Comparison of ENCODE assay signal across 9 cellular contexts in the genomic region with DNA sequence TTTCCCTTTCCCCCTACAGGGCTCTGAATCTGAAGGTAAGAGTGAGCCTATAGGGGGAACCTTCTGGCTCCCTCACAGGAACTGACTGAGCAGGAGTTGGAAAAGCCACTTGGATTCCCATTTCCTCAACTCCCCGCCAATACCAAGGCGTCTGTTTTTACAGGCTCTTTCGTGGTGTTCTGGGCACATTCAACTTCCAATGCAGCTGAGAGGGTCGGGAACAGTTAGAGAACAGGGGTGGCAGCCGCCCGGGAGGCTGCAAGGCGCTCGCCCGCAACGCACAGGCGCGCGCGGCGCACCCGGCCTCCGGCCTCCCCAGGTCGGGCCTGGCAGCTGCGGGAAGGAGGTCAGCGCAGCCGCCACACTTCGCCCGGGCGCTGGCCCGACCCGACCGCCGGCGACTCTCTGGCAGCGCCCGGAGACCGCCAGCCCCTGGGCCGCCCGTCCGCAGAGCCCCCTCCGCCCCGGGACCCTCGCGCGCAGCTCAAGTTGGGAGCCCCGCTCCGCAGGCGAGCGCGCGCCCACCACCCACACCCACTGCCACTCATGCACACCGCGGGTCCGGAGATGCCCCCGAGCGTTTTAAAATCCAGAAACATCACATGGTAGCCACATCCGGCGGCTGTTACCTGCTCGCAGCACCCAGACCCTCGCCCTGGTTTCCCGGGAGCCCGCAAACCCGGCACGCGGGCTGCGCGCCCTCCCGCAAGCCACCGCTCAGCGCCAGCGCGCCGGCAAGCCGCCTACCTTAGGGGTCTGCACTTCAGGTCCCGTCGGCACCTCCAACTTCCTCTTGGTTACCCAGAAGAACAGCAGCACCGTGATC. TPM values are rescaled to one million over a fixed set of nuclear protein-coding genes. Genes with fewer than 3 reads are reported as not detected.
DNase-seq lines count a peak whose midpoint lies in the region; ATAC-seq and TF ChIP-seq lines count a peak whose summit lies in the region.
"Had no signal": no experiment of that assay in that cellular context is flagged by ENCODE, and none has a peak within 500 bp of the region (broad histone marks: within the 10 kb centered on the region; RNA-seq: fewer than 3 reads in every experiment).

No MANE protein-coding gene starts in this region.

- DNase-seq in AG04450 (ENCODE audit: low read depth, low spot score) (no peak), activated B cell treated with CpG ODN at 0.5 μM for 24 hours (peak; percentile 29), left ventricle myocardium superior (peak; percentile 33), gastrocnemius medialis (no peak), NCI-H2196 treated with DMSO at 0.1 percent for 48 hours (lab: John Stamatoyannopoulos, UW; ENCODE audit: unreplicated experiment) (no peak), NCI-H187 treated with DMSO at 0.1 percent for 48 hours (lab: John Stamatoyannopoulos, UW) (no peak), NCI-H146 (lab: John Stamatoyannopoulos, UW) (no peak)

- no peaks in the 10 kb centered on the region for H3K36me3 Mint-ChIP-seq in activated B cell treated with CpG ODN at 0.5 μM for 24 hours (ENCODE audit: low read depth)

- H3K9me3 Mint-ChIP-seq in activated B cell treated with CpG ODN at 0.5 μM for 24 hours = no peaks in the 10 kb centered on the region

- peak overlapping the region; percentile 85 for H3K4me3 Mint-ChIP-seq in activated B cell treated with CpG ODN at 0.5 μM for 24 hours

- peaks cover 5% of the 10 kb centered on the region for H3K27me3 Mint-ChIP-seq in activated B cell treated with CpG ODN at 0.5 μM for 24 hours

- CTCF ChIA-PET in AG04450 (lab: Charles Lee) (interaction anchor here (0.9 to 1.5 kb wide), 2 partner anchors 14 to 195 kb away, joined by 3 to 4 read pairs; no protein-coding TSS in a partner anchor), activated B cell treated with CpG ODN at 0.5 μM for 24 hours (lab: Charles Lee) (interaction anchor here (0.8 to 2.9 kb wide), 9 partner anchors 19 to 274 kb away, joined by 3 to 17 read pairs (median 4); a partner anchor contains a TSS)

- H3K4me3 ChIP-seq in AG04450 (ENCODE audit: low read depth, low read length) (peak overlapping the region; percentile 48), gastrocnemius medialis (peak overlapping the region; percentile 53 to 67 (median 58))

- peak; percentile 20 for ATAC-seq in GM21423 (IDR thresholded peaks at IDR 0.05; ENCODE audit: unreplicated experiment)
- no peak for ATAC-seq in activated B cell treated with CpG ODN at 0.5 μM for 24 hours (ENCODE audit: low read depth)
- ATAC-seq in left ventricle myocardium superior = peak; percentile 44
- no peak for ATAC-seq in gastrocnemius medialis

- H3K27me3 ChIP-seq in AG04450 (ENCODE audit: control insufficient read depth, insufficient read depth, low read length) = peaks cover 60% of the 10 kb centered on the region
- H3K27me3 ChIP-seq in gastrocnemius medialis = peaks cover 25 to 45% (median 30%) of the 10 kb centered on the region in 3 donors

- no peak overlapping the region for H3K27ac Mint-ChIP-seq in activated B cell treated with CpG ODN at 0.5 μM for 24 hours

- intact Hi-C loops in activated B cell treated with CpG ODN at 0.5 μM for 24 hours (cut with micrococcal nuclease) = loop anchor here (1.0 to 10.0 kb wide), 8 partner anchors 33 to 993 kb away; a partner anchor contains a TSS
- intact Hi-C loops in left ventricle myocardium superior (cut with micrococcal nuclease) = no loop called here
- intact Hi-C loops in gastrocnemius medialis (cut with DNase I; ENCODE audit: low total_unique reads) = loop anchor here (10.0 kb wide), 1 partner anchor 197 kb away; no protein-coding TSS in a partner anchor

- no peaks in the 10 kb centered on the region for H3K36me3 ChIP-seq in gastrocnemius medialis

- peaks cover 8 to 10% of the 10 kb centered on the region in 2 donors for H3K4me1 ChIP-seq in gastrocnemius medialis

- POLR2A ChIA-PET in AG04450 (lab: Yijun Ruan, JAX) (no interaction called here), activated B cell treated with CpG ODN at 0.5 μM for 24 hours (lab: Charles Lee) (interaction anchor here (0.7 kb wide), 1 partner anchor 97 kb away, joined by 4 read pairs; a partner anchor contains a TSS)

- H3K4me1 Mint-ChIP-seq in activated B cell treated with CpG ODN at 0.5 μM for 24 hours = peaks cover 8% of the 10 kb centered on the region

- H3K9me3 ChIP-seq in AG04450 (ENCODE audit: control insufficient read depth, insufficient read depth, low read length) = no peaks in the 10 kb centered on the region; the same call in 1 of the 2 replicates
- no peaks in the 10 kb centered on the region for H3K9me3 ChIP-seq in gastrocnemius medialis

- TF ChIP-seq CTCF in AG04450 (IDR thresholded peaks at IDR 0.05; ENCODE audit: low read depth, low read length) (no peak), activated B cell treated with CpG ODN at 0.5 μM for 24 hours (IDR thresholded peaks at IDR 0.05) (no peak), gastrocnemius medialis (IDR thresholded peaks at IDR 0.05 in 4 of 5, conservative IDR thresholded peaks at IDR 0.05 in 1 of 5) (no peak)

- H3K27ac ChIP-seq in AG04450 (ENCODE audit: low read depth, low read length) (no peak overlapping the region), gastrocnemius medialis (no peak overlapping the region)

- in situ Hi-C loops in gastrocnemius medialis (cut with MboI; ENCODE audit: low sequenced_read_pairs in 4 of 4) = no loop called here

- no peak for TF ChIP-seq POLR2A in gastrocnemius medialis (IDR thresholded peaks at IDR 0.05)

RNA-seq across cellular contexts. Expression of a gene that starts 0.8 kb away (rescaled TPM):
- 0.07 TPM in 1 of 2 replicates, not detected in the other for polyA plus RNA-seq in AG04450 (2011; rRNA removed)
- not detected in 2 replicates for polyA minus RNA-seq in AG04450 (2011; rRNA and poly(A)+ RNA removed)
- 6.6 and 7.9 TPM in 2 replicates for total RNA-seq in activated B cell treated with CpG ODN at 0.5 μM for 24 hours
- 0.45 TPM for total RNA-seq in left ventricle myocardium superior
- total RNA-seq in gastrocnemius medialis = under 1 TPM in 1 of 4 donors, not detected in 3; 0.16 TPM
- total RNA-seq: lung microvascular endothelial cell had no signal

Comparison
In these comparisons a context has a peak if more than half of its experiments do, and no peak if none do; other contexts are left out.
1. DNase-seq: peak in activated B cell treated with CpG ODN at 0.5 μM for 24 hours (single experiment) and left ventricle myocardium superior (single experiment); none in AG04450 (single experiment), gastrocnemius medialis (0 of 2), NCI-H2196 treated with DMSO at 0.1 percent for 48 hours (single experiment), NCI-H187 treated with DMSO at 0.1 percent for 48 hours (single experiment) and NCI-H146 (single experiment).
2. ATAC-seq: peak in GM21423 (single experiment) and left ventricle myocardium superior (single experiment); none in activated B cell treated with CpG ODN at 0.5 μM for 24 hours (single experiment) and gastrocnemius medialis (0 of 2).